8 cellular contexts compared by ENCODE assay signal in genomic region chr6:118894425-118895240, GRCh38. TPM values are rescaled to one million over a fixed set of nuclear protein-coding genes. Genes with fewer than 3 reads are reported as not detected.
A peak's percentile ranks its signal among the peaks of the same experiment; 100 is the strongest.
DNase-seq lines count a peak whose midpoint lies in the region; ATAC-seq and TF ChIP-seq lines count a peak whose summit lies in the region.

No MANE protein-coding gene starts in this region.

- H3K4me3 Mint-ChIP-seq in natural killer cell: peak overlapping the region; percentile 100

- H3K9ac ChIP-seq in OCI-LY3 (ENCODE audit: low read length): peak overlapping the region; percentile 92
- peak overlapping the region; percentile 91 for H3K9ac ChIP-seq in fibroblast of lung (ENCODE audit: insufficient read depth, low read length)

- no peak for TF ChIP-seq CTCF in BE2C (IDR thresholded peaks at IDR 0.05; ENCODE audit: low read depth, low read length)
- no peak for TF ChIP-seq CTCF in OCI-LY3 (IDR thresholded peaks at IDR 0.05; ENCODE audit: low read depth, low read length)
- no peak for TF ChIP-seq CTCF in fibroblast of lung (conservative IDR thresholded peaks at IDR 0.05 in 1 of 2, IDR thresholded peaks at IDR 0.05 in 1 of 2; ENCODE audit: low read depth in 1 of 2, low read length in 2 of 2)
- TF ChIP-seq CTCF in natural killer cell (IDR thresholded peaks at IDR 0.05): no peak

- H3K9me3 ChIP-seq in BE2C: no peaks in the 10 kb centered on the region
- H3K9me3 ChIP-seq in OCI-LY3 (ENCODE audit: insufficient read depth, low read length): no peaks in the 10 kb centered on the region
- no peaks in the 10 kb centered on the region for H3K9me3 ChIP-seq in fibroblast of lung (ENCODE audit: control insufficient read depth, insufficient read depth, low read depth, low read length)

- peak; percentile 65 for DNase-seq in BE2C
- DNase-seq in activated T-helper 1 cell treated with Interleukin-2 at 50 U/mL for 16 hours (ENCODE audit: low read depth): peak; percentile 55
- DNase-seq in fibroblast of lung (ENCODE audit: low read depth in 2 of 2): peak; percentile 59 to 65
- DNase-seq in natural killer cell: peak; percentile 69
- DNase-seq in stimulated activated naive CD8-positive, alpha-beta T cell treated with anti-CD3 and anti-CD28 coated beads, Interleukin-15, Interleukin-2, amounts not matched to agents 100 U/mL and 50 U/mL, for 24 hours: peak; percentile 68

- no peaks in the 10 kb centered on the region for H3K27me3 ChIP-seq in BE2C
- no peaks in the 10 kb centered on the region for H3K27me3 ChIP-seq in OCI-LY3 (ENCODE audit: low read depth, low read length)
- no peaks in the 10 kb centered on the region for H3K27me3 ChIP-seq in fibroblast of lung (ENCODE audit: control insufficient read depth, insufficient read depth, low read length)

- H3K79me2 ChIP-seq in OCI-LY3 (ENCODE audit: low read length): peaks cover 86% of the 10 kb centered on the region
- H3K79me2 ChIP-seq in fibroblast of lung (ENCODE audit: control insufficient read depth, insufficient read depth, low read length): peaks cover 43% of the 10 kb centered on the region

- H3K36me3 ChIP-seq in BE2C (peaks cover 6% of the 10 kb centered on the region), OCI-LY3 (replicated peaks; ENCODE audit: low read depth, low read length) (no peaks in the 10 kb centered on the region), fibroblast of lung (ENCODE audit: control insufficient read depth, insufficient read depth, low read length) (no peaks in the 10 kb centered on the region)

- H3K27ac Mint-ChIP-seq in natural killer cell: peak overlapping the region; percentile 97 to 99

- peak overlapping the region; percentile 50; the same call in 1 of the 2 replicates for H2AFZ ChIP-seq in OCI-LY3 (ENCODE audit: low read depth, low read length)
- H2AFZ ChIP-seq in fibroblast of lung (ENCODE audit: low read length): peak overlapping the region; percentile 76

- peaks cover 53 to 60% of the 10 kb centered on the region in 2 donors for H3K4me1 Mint-ChIP-seq in natural killer cell

- intact Hi-C loops in natural killer cell (cut with micrococcal nuclease): loop anchor here (1.0 to 10.0 kb wide), 4 partner anchors 84 to 1290 kb away; partner anchors contain the start of genes GOPC and MAN1A1

- no peaks in the 10 kb centered on the region for H3K27me3 Mint-ChIP-seq in natural killer cell (ENCODE audit: low read depth in 2 of 2)

- H3K27ac ChIP-seq in OCI-LY3 (ENCODE audit: low read length) (peak overlapping the region; percentile 90), fibroblast of lung (ENCODE audit: insufficient read depth, low read length) (peak overlapping the region; percentile 89)

- H4K20me1 ChIP-seq in OCI-LY3 (ENCODE audit: insufficient read depth, low read length): peaks cover 4% of the 10 kb centered on the region; the same call in 1 of the 2 replicates
- no peaks in the 10 kb centered on the region for H4K20me1 ChIP-seq in fibroblast of lung (ENCODE audit: control insufficient read depth, extremely low read depth, insufficient read depth, low read length)

- H3K9me3 Mint-ChIP-seq in natural killer cell: no peaks in the 10 kb centered on the region

- H3K4me3 ChIP-seq in BE2C (ENCODE audit: low read depth, low read length) (peak overlapping the region; percentile 97), OCI-LY3 (ENCODE audit: low read length) (peak overlapping the region; percentile 94), fibroblast of lung (replicated peaks in 1 of 4; ENCODE audit: control extremely low read depth in 1 of 4, insufficient read depth in 1 of 4, low read depth in 3 of 4, low read length in 4 of 4) (peak overlapping the region; percentile 77 to 92 (median 89))

- H3K36me3 Mint-ChIP-seq in natural killer cell: no peaks in the 10 kb centered on the region

- ATAC-seq in GM19025 (IDR thresholded peaks at IDR 0.05; ENCODE audit: low read depth, unreplicated experiment): peak; percentile 40
- ATAC-seq in HG03175 (IDR thresholded peaks at IDR 0.05; ENCODE audit: unreplicated experiment): peak; percentile 33
- ATAC-seq in natural killer cell: peak; percentile 47 to 66 (median 63)
- ATAC-seq in stimulated activated naive CD8-positive, alpha-beta T cell treated with anti-CD3 and anti-CD28 coated beads, Interleukin-15, Interleukin-2, amounts not matched to agents 100 U/mL and 50 U/mL, for 24 hours: peak; percentile 20

- H3K4me1 ChIP-seq in BE2C: peaks cover 2% of the 10 kb centered on the region; the same call in 1 of the 2 replicates
- H3K4me1 ChIP-seq in OCI-LY3 (ENCODE audit: low read length): peaks cover 45% of the 10 kb centered on the region
- peaks cover 2% of the 10 kb centered on the region for H3K4me1 ChIP-seq in fibroblast of lung (ENCODE audit: control insufficient read depth, extremely low read depth, insufficient read depth, low read length)

- H3K4me2 ChIP-seq in OCI-LY3 (ENCODE audit: low read length): peak overlapping the region; percentile 83
- peak overlapping the region; percentile 69 for H3K4me2 ChIP-seq in fibroblast of lung (ENCODE audit: extremely low read depth, insufficient read depth, low read length)

RNA-seq across cellular contexts. Expression of gene ASF1A, which starts 0.7 kb away (rescaled TPM):
- polyA plus RNA-seq in BE2C (2012; ENCODE audit: insufficient read depth, insufficient read length, low read depth): 19.9 TPM
- total RNA-seq in fibroblast of lung (16.7 and 20.3 TPM in 2 replicates), natural killer cell (10 to 100 TPM in 2 of 3 donors, 1 to 10 TPM in 1; 9.2 to 14.5 (median 10.8) TPM)
- polyA plus RNA-seq in fibroblast of lung: 16.5 and 21.4 TPM in 2 replicates
- 11.4 and 18.3 TPM in 2 replicates for polyA plus RNA-seq in fibroblast of lung (2012)
- 0.63 TPM in 1 of 2 replicates, not detected in the other for polyA minus RNA-seq in fibroblast of lung (ENCODE audit: low replicate concordance)

RNA-seq across cellular contexts. Expression of gene MCM9, which starts 40.3 kb away (rescaled TPM):
- polyA plus RNA-seq in BE2C (2012; ENCODE audit: insufficient read depth, insufficient read length, low read depth): 7.7 TPM
- total RNA-seq in fibroblast of lung (9.6 and 12.3 TPM in 2 replicates), natural killer cell (10 to 100 TPM; 45.2 to 53.4 (median 52.5) TPM)
- 1.2 and 2.0 TPM in 2 replicates for polyA plus RNA-seq in fibroblast of lung
- 4.1 and 5.7 TPM in 2 replicates for polyA plus RNA-seq in fibroblast of lung (2012)
- 0.04 and 1.2 TPM in 2 replicates for polyA minus RNA-seq in fibroblast of lung (ENCODE audit: low replicate concordance)

Comparison
In these comparisons a context has a peak if more than half of its experiments do, and no peak if none do; other contexts are left out.
1. Peak in every context shown above with its lines: DNase-seq, ATAC-seq, H3K4me3 ChIP-seq and H3K27ac ChIP-seq.